In the genomic region with DNA sequence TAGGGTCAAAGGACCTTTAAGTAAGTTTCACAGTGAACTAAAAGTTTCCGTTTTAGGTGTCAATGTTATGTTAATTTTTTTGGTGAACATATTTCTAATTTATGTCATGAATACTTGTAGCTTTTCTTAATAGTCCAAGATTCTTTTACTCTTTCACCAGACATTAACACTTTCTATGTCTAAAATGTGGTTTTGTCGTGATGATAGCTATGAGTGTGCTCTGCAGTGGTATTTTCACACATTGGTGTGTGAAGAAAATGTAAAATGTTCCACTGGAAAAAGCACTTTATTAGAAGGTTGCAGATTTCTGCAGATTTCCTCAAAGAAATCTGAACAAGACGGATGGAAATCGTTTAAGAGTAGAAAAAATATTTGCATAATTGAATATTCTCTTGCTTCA, we compare ENCODE assay signal across 9 cellular contexts.
"Had no signal": no experiment of that assay in that cellular context is flagged by ENCODE, and none has a peak within 500 bp of the region (broad histone marks: within the 10 kb centered on the region; RNA-seq: fewer than 3 reads in every experiment).

No MANE protein-coding gene starts in this region.

- H3K4me3 Mint-ChIP-seq: GM23338, H9, HFFc6 had no signal

- H3K4me3 ChIP-seq: GM23248, GM23338, HAP-1 had no signal

- H3K27ac ChIP-seq: GM23248 had no signal

- DNase-seq: GM23248, GOT3, H7, H9, HCEC 1CT, HFFc6 had no signal

- H3K36me3 ChIP-seq: HAP-1 had no signal

- H3K4me1 ChIP-seq: HAP-1 had no signal

- H3K4me1 Mint-ChIP-seq: GM23338 had no signal

- ATAC-seq: GM23338, HCT116 had no signal

- H3K9me3 ChIP-seq: HAP-1 had no signal

- H3K27ac Mint-ChIP-seq: GM23338, H9, HFFc6 had no signal
